Comparison of ENCODE assay signal across 11 cellular contexts in the genomic region with DNA sequence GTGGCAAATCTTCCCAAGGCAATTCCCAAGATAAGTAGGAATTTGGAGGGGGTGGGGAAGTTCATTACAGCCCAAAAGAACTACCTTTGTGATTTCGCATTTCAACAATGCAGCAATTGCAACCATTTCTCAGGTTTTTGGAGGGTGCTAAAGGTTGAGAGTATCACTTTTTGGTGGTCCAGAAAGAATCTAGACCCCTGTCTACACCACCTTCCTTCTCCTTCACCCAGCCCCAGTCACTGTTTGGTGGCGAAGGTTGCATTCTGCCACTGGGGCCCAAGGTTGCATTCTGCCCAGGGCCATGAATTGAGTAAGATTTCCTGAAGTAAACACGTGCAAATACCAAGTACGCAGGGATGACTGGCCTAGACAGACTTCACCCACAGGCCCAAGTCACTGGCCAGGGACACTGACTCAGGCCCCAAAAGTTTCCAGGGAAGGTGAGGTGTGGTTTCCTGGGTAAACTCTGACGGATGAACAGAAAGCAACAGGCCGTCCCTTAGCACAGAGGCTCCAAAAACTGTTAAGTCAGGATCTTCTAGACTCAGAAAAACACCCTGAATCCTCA. TPM values are rescaled to one million over a fixed set of nuclear protein-coding genes. Genes with fewer than 3 reads are reported as not detected.
DNase-seq lines count a peak whose midpoint lies in the region; ATAC-seq and TF ChIP-seq lines count a peak whose summit lies in the region.
"Had no signal": no experiment of that assay in that cellular context is flagged by ENCODE, and none has a peak within 500 bp of the region (broad histone marks: within the 10 kb centered on the region; RNA-seq: fewer than 3 reads in every experiment).

No MANE protein-coding gene starts in this region.

- TF ChIP-seq CTCF in left ventricle myocardium inferior (IDR thresholded peaks at IDR 0.05; ENCODE audit: borderline replicate concordance) (no peak), fibroblast of the aortic adventitia (IDR thresholded peaks at IDR 0.05; ENCODE audit: insufficient read depth, low read length) (no peak)

- DNase-seq in left ventricle myocardium inferior, result no peak
- no peak for DNase-seq in left ventricle myocardium superior
- peak; percentile 58 for DNase-seq in SKM-1 (lab: John Stamatoyannopoulos, UW; ENCODE audit: unreplicated experiment)
- peak; percentile 80 for DNase-seq in fibroblast of the aortic adventitia (ENCODE audit: low read depth)
- DNase-seq in ureter (ENCODE audit: low spot score), result peak; percentile 51
- no peak for DNase-seq in SK-N-DZ (ENCODE audit: low spot score)
- DNase-seq in DMS153 treated with DMSO at 0.1 percent for 48 hours (lab: John Stamatoyannopoulos, UW; ENCODE audit: unreplicated experiment), result no peak
- DNase-seq in NCI-H69 (lab: John Stamatoyannopoulos, UW), result no peak
- DNase-seq: activated effector memory CD4-positive, alpha-beta T cell treated with anti-CD3 and anti-CD28 coated beads, Interleukin-2, amount 50 U/mL, for 16 hours; CD4-positive, alpha-beta memory T cell; stimulated activated CD4-positive, alpha-beta T cell treated with anti-CD3 and anti-CD28 coated beads, Interleukin-15, amount 100 ng/mL, for 24 hours had no signal

- peaks cover 26% of the 10 kb centered on the region for H3K4me1 ChIP-seq in left ventricle myocardium inferior

- no peaks in the 10 kb centered on the region for H3K9me3 ChIP-seq in left ventricle myocardium inferior (replicated peaks)

- H3K4me3 ChIP-seq in left ventricle myocardium inferior (no peak overlapping the region), fibroblast of the aortic adventitia (ENCODE audit: low read depth, low read length) (no peak overlapping the region)

- intact Hi-C loops in left ventricle myocardium inferior (cut with micrococcal nuclease), result no loop called here
- intact Hi-C loops in left ventricle myocardium superior (cut with micrococcal nuclease), result no loop called here

- H3K27me3 ChIP-seq in left ventricle myocardium inferior (ENCODE audit: low read depth), result no peaks in the 10 kb centered on the region

- H3K36me3 ChIP-seq in left ventricle myocardium inferior, result no peaks in the 10 kb centered on the region

- no peak for ATAC-seq in left ventricle myocardium superior

- H3K27ac ChIP-seq in left ventricle myocardium inferior (replicated peaks), result peak overlapping the region; percentile 42

RNA-seq across cellular contexts. Expression of a gene that starts 5.7 kb away (rescaled TPM):
- total RNA-seq in left ventricle myocardium inferior (0.22 TPM), left ventricle myocardium superior (0.05 TPM), fibroblast of the aortic adventitia (ENCODE audit: low replicate concordance) (not detected in 2 replicates), ureter (not detected)
- not detected in 2 replicates for polyA plus RNA-seq in SK-N-DZ (2014; cell fraction: cytosol; rRNA removed)
- not detected in 2 replicates for polyA plus RNA-seq in SK-N-DZ (2014; cell fraction: nucleus; rRNA removed)
- total RNA-seq: CD4-positive, alpha-beta memory T cell had no signal
- polyA plus RNA-seq: CD4-positive, alpha-beta memory T cell had no signal

RNA-seq across cellular contexts. Expression of a gene that starts 21.7 kb away (rescaled TPM):
- 4.1 TPM for total RNA-seq in left ventricle myocardium inferior
- total RNA-seq in left ventricle myocardium superior, result 3.2 TPM
- 12.7 and 20.2 TPM in 2 replicates for total RNA-seq in fibroblast of the aortic adventitia (ENCODE audit: low replicate concordance)
- total RNA-seq in ureter, result 20.9 TPM
- polyA plus RNA-seq in SK-N-DZ (2014; cell fraction: cytosol; rRNA removed), result 9.1 and 9.6 TPM in 2 replicates
- 4.9 and 5.0 TPM in 2 replicates for polyA plus RNA-seq in SK-N-DZ (2014; cell fraction: nucleus; rRNA removed)

Comparison
In these comparisons a context has a peak if more than half of its experiments do, and no peak if none do; other contexts are left out.
1. DNase-seq: peak in SKM-1 (single experiment), fibroblast of the aortic adventitia (single experiment) and ureter (single experiment); none in left ventricle myocardium inferior (single experiment), left ventricle myocardium superior (single experiment), SK-N-DZ (single experiment), DMS153 treated with DMSO at 0.1 percent for 48 hours (single experiment) and NCI-H69 (single experiment).